Comparison of ENCODE assay signal across 24 cellular contexts in genomic region chr2:98882971-98883779, GRCh38. TPM values are rescaled to one million over a fixed set of nuclear protein-coding genes. Genes with fewer than 3 reads are reported as not detected.
A peak's percentile ranks its signal among the peaks of the same experiment; 100 is the strongest.
DNase-seq lines count a peak whose midpoint lies in the region; ATAC-seq and TF ChIP-seq lines count a peak whose summit lies in the region.
"Had no signal": no experiment of that assay in that cellular context is flagged by ENCODE, and none has a peak within 500 bp of the region (broad histone marks: within the 10 kb centered on the region; RNA-seq: fewer than 3 reads in every experiment).

No MANE protein-coding gene starts in this region.

- H3K4me3 ChIP-seq in GM23338 (no peak overlapping the region), esophagus squamous epithelium (no peak overlapping the region), spleen (no peak overlapping the region)

- peaks cover 0 to 20% (median 5%) of the 10 kb centered on the region in 3 donors for H3K9me3 ChIP-seq in esophagus squamous epithelium
- H3K9me3 ChIP-seq in spleen, result peaks cover 0 to 39% (median 32%) of the 10 kb centered on the region in 8 donors

- TF ChIP-seq POLR2A in esophagus squamous epithelium (IDR thresholded peaks at IDR 0.05) (no peak), spleen (IDR thresholded peaks at IDR 0.05) (no peak)

- H3K9me3 Mint-ChIP-seq in GM23338, result peaks cover 29% of the 10 kb centered on the region

- 84 to 88% methylated on average over 10 to 11 of the region's 11 CpGs for WGBS in esophagus squamous epithelium, 2 donors
- 88 to 91% (median 89%) methylated on average over 9 to 11 of the region's 11 CpGs for WGBS in spleen, 5 donors

- H3K4me3 Mint-ChIP-seq in GM23338, result no peak overlapping the region
- H3K4me3 Mint-ChIP-seq: CD14-positive monocyte had no signal

- H3K27ac Mint-ChIP-seq in GM23338, result no peak overlapping the region

- TF ChIP-seq CTCF in GM23338 (conservative IDR thresholded peaks at IDR 0.05; ENCODE audit: low read depth in 2 of 2), result no peak
- no peak for TF ChIP-seq CTCF in esophagus squamous epithelium (IDR thresholded peaks at IDR 0.05)
- TF ChIP-seq CTCF in spleen (IDR thresholded peaks at IDR 0.05 in 8 of 11, conservative IDR thresholded peaks at IDR 0.05 in 3 of 11), result no peak

- no peak for DNase-seq in GM23338 (ENCODE audit: low spot score)
- DNase-seq in esophagus squamous epithelium (lab: John Stamatoyannopoulos, UW), result no peak
- DNase-seq in spleen, result peak; percentile 16
- no peak for DNase-seq in NCI-H2107 (lab: John Stamatoyannopoulos, UW)
- DNase-seq in NCI-H1105 treated with DMSO at 0.1 percent for 48 hours (lab: John Stamatoyannopoulos, UW), result no peak
- DNase-seq in DMS 273 treated with DMSO at 0.1 percent for 48 hours (lab: John Stamatoyannopoulos, UW), result no peak
- DNase-seq: ACHN, AML-193, H7, Kasumi-1, MM.1S, NCI-H1092, NCI-H146, NCI-H2029 treated with DMSO at 0.1 percent for 48 hours, NCI-H2171 treated with DMSO at 0.1 percent for 48 hours, NCI-H446, NCI-H748 treated with DMSO at 0.1 percent for 48 hours, OCI-M1, SHP77 treated with DMSO at 0.1 percent for 48 hours had no signal

- H3K4me1 ChIP-seq in GM23338 (ENCODE audit: insufficient read depth), result no peaks in the 10 kb centered on the region
- peaks cover 12 to 62% (median 24%) of the 10 kb centered on the region in 3 donors for H3K4me1 ChIP-seq in esophagus squamous epithelium
- no peaks in the 10 kb centered on the region for H3K4me1 ChIP-seq in spleen

- H4K20me1 ChIP-seq in GM23338 (replicated peaks; ENCODE audit: insufficient read depth), result no peaks in the 10 kb centered on the region

- no peaks in the 10 kb centered on the region for H3K9me2 ChIP-seq in GM23338 (ENCODE audit: insufficient read depth)

- H3K36me3 Mint-ChIP-seq in GM23338 (ENCODE audit: low read depth), result peaks cover 14% of the 10 kb centered on the region; the same call in 2 of the 3 replicates
- H3K36me3 Mint-ChIP-seq: CD14-positive monocyte had no signal

- 0 out of 2 replicates have a peak, but pooled peaks cover 8% of the 10 kb centered on the region for H3K36me3 ChIP-seq in GM23338 (ENCODE audit: insufficient read depth)
- no peaks in the 10 kb centered on the region for H3K36me3 ChIP-seq in esophagus squamous epithelium
- H3K36me3 ChIP-seq in spleen, result no peaks in the 10 kb centered on the region

- no peak overlapping the region for H3K27ac ChIP-seq in GM23338 (ENCODE audit: low read depth)
- H3K27ac ChIP-seq in angular gyrus (ENCODE audit: low read depth, low read length), result peak overlapping the region; percentile 82
- peak overlapping the region; percentile 66 to 90 (median 83) for H3K27ac ChIP-seq in esophagus squamous epithelium
- no peak overlapping the region for H3K27ac ChIP-seq in spleen

- H3K27me3 Mint-ChIP-seq in GM23338 (ENCODE audit: insufficient read depth, low read depth, poor library complexity), result no peaks in the 10 kb centered on the region

- no peaks in the 10 kb centered on the region for H3K4me1 Mint-ChIP-seq in GM23338
- H3K4me1 Mint-ChIP-seq: CD14-positive monocyte had no signal

- H3F3A ChIP-seq in GM23338 (replicated peaks; ENCODE audit: low read depth), result no peaks in the 10 kb centered on the region

- no peaks in the 10 kb centered on the region for H3K79me2 ChIP-seq in GM23338 (replicated peaks; ENCODE audit: insufficient read depth)

- H3K27me3 ChIP-seq in GM23338 (ENCODE audit: insufficient read depth), result no peaks in the 10 kb centered on the region
- H3K27me3 ChIP-seq in esophagus squamous epithelium, result no peaks in the 10 kb centered on the region
- peaks cover 0 to 26% (median 0%) of the 10 kb centered on the region in 7 donors for H3K27me3 ChIP-seq in spleen (replicated peaks in 1 of 7)

- H2AFZ ChIP-seq in GM23338, result 0 out of 2 replicates have a peak overlapping the region, but pooled peaks have one; percentile 5

- ATAC-seq in GM23338 (no peak), HG02970 (IDR thresholded peaks at IDR 0.05; ENCODE audit: low FRiP score, unreplicated experiment) (no peak)
- ATAC-seq: SK-N-SH treated with all-trans-retinoic acid at 6 μM for 48 hours had no signal

- H3K4me2 ChIP-seq in GM23338, result no peak overlapping the region

- intact Hi-C loops in esophagus squamous epithelium (cut with DNase I), result no loop called here
- intact Hi-C loops in spleen (cut with DNase I; ENCODE audit: low total_unique reads), result no loop called here

TF ChIP-seq in GM23338, 12 proteins besides CTCF, POLR2A, EP300 and RAD21 (continues in another document):
- no peak for TF ChIP-seq JUNB (IDR thresholded peaks at IDR 0.05; ENCODE audit: unreplicated experiment)
- no peak for TF ChIP-seq STAT1 (IDR thresholded peaks at IDR 0.05; ENCODE audit: unreplicated experiment)
- TF ChIP-seq ZNF462 (CRISPR knock-in tag; IDR thresholded peaks at IDR 0.05), result no peak
- TF ChIP-seq ETS1 (IDR thresholded peaks at IDR 0.05), result no peak

RNA-seq across cellular contexts. Expression of gene CRACDL, which starts 52.9 kb away (rescaled TPM):
- total RNA-seq in GM23338 (2014; rRNA removed; shearing (Covaris generic)), result 0.14 and 0.85 TPM in 2 replicates
- polyA plus RNA-seq in GM23338 (2016; fragmentation: Nextera tagmentation; extraction: Ambion mirVana), result 0.16 and 0.50 TPM in 2 replicates
- 10 to 100 TPM in 2 of 4 donors, 1 to 10 TPM in 2; 6.5 to 33.6 (median 9.7) TPM for total RNA-seq in esophagus squamous epithelium
- 1 to 10 TPM; 1.0 to 5.1 (median 2.1) TPM for total RNA-seq in spleen
- under 1 TPM; 0.52 to 0.77 (median 0.76) TPM for polyA plus RNA-seq in spleen
- total RNA-seq: RPMI7951 had no signal

Comparison
In these comparisons a context has a peak if more than half of its experiments do, and no peak if none do; other contexts are left out.
1. H3K27ac ChIP-seq: peak in angular gyrus (single experiment) and esophagus squamous epithelium (4 of 4); none in GM23338 (single experiment) and spleen (0 of 8).